ENCODE assay signal across 8 cellular contexts in the genomic region with DNA sequence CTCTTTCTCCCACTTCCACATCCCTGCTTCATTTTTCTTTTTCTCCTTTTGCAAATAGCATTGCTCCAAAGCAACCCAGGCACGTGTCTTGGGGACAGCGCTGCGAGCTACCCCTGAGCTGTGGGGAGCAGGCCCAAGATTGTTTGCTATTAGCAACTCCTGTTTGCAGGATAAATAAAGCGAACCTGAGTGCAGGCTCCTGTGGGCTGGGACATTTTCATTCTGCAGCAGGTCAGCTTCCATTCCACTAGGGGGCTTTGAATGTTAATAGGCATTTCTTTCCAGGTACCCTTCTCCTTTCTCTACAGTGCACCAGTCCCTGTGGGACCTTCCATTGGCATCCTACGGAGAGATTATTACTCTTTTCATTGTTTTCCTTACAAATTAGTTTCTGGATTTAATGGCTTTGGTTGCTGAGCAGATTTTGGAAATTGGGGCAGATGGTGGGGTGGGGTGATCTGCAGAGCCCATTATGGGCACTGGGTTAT. TPM values are rescaled to one million over a fixed set of nuclear protein-coding genes. Genes with fewer than 3 reads are reported as not detected.
DNase-seq lines count a peak whose midpoint lies in the region; ATAC-seq and TF ChIP-seq lines count a peak whose summit lies in the region.

No MANE protein-coding gene starts in this region.

- TF ChIP-seq POLR2A in erythroblast (IDR thresholded peaks at IDR 0.05; ENCODE audit: low read length) (no peak), stomach (IDR thresholded peaks at IDR 0.05) (no peak), lower leg skin (IDR thresholded peaks at IDR 0.05) (no peak)

- no peaks in the 10 kb centered on the region for H3K27me3 ChIP-seq in stomach

- intact Hi-C loops in stomach (cut with DNase I; ENCODE audit: low total_unique reads) (no loop called here), lower leg skin (cut with DNase I; ENCODE audit: low total_unique reads) (no loop called here)

- no peak overlapping the region for H3K27ac ChIP-seq in stomach

- ATAC-seq in HG03565 (IDR thresholded peaks at IDR 0.05; ENCODE audit: unreplicated experiment) (no peak), HG02885 (IDR thresholded peaks at IDR 0.05; ENCODE audit: poor library complexity, unreplicated experiment) (no peak)

- TF ChIP-seq CTCF in stomach (IDR thresholded peaks at IDR 0.05) (peak in 5 of 7 experiments; percentile 7 to 41 (median 29)), lower leg skin (IDR thresholded peaks at IDR 0.05) (no peak)

- no peak overlapping the region for H3K4me3 ChIP-seq in stomach
- no peak overlapping the region for H3K4me3 ChIP-seq in lower leg skin (ENCODE audit: low read depth, poor library complexity, severe bottlenecking)

- no peaks in the 10 kb centered on the region for H3K9me3 ChIP-seq in stomach

- peak; percentile 15 for DNase-seq in SKM-1 treated with dmso at 0.1 percent for 144 hours (lab: John Stamatoyannopoulos, UW; ENCODE audit: unreplicated experiment)
- no peak for DNase-seq in SKM-1 (lab: John Stamatoyannopoulos, UW; ENCODE audit: unreplicated experiment)
- DNase-seq in NCI-H510A (lab: John Stamatoyannopoulos, UW) = peak; percentile 8
- peak; percentile 4 to 28 for DNase-seq in erythroblast (lab: John Stamatoyannopoulos, UW)
- DNase-seq in stomach = no peak
- DNase-seq in lower leg skin (ENCODE audit: low spot score in 2 of 2) = no peak

- 15 to 39% (median 23%) methylated on average over 5 of the region's 5 CpGs for WGBS in stomach, 5 donors
- 29 to 32% methylated on average over 5 of the region's 5 CpGs for WGBS in lower leg skin, 2 donors

- no peaks in the 10 kb centered on the region for H3K36me3 ChIP-seq in stomach

- TF ChIP-seq EP300 in stomach (IDR thresholded peaks at IDR 0.05) = no peak

- peaks cover 0 to 6% (median 3%) of the 10 kb centered on the region in 4 donors for H3K4me1 ChIP-seq in stomach

RNA-seq across cellular contexts. Expression of gene OLFML3, which starts 54.0 kb away (rescaled TPM):
- total RNA-seq in stomach (10 to 100 TPM in 4 of 5 donors, 1 to 10 TPM in 1; 2.9 to 84.3 (median 32.7) TPM), lower leg skin (10 to 100 TPM in 2 of 4 donors, 1 to 10 TPM in 2; 3.7 to 57.9 (median 15.9) TPM)
- 10 to 100 TPM; 16.6 to 23.1 (median 19.9) TPM for polyA plus RNA-seq in stomach

Comparison
In these comparisons a context has a peak if more than half of its experiments do, and no peak if none do; other contexts are left out.
1. DNase-seq: peak in SKM-1 treated with dmso at 0.1 percent for 144 hours (single experiment), NCI-H510A (single experiment) and erythroblast (2 of 2); none in SKM-1 (single experiment), stomach (single experiment) and lower leg skin (0 of 2).
2. CTCF ChIP-seq: peak in stomach (5 of 7); none in lower leg skin (0 of 3).